13 cellular contexts compared by ENCODE assay signal in genomic region chr7:43653891-43654504, GRCh38.
A peak's percentile ranks its signal among the peaks of the same experiment; 100 is the strongest.
DNase-seq lines count a peak whose midpoint lies in the region; ATAC-seq and TF ChIP-seq lines count a peak whose summit lies in the region.
"Had no signal": no experiment of that assay in that cellular context is flagged by ENCODE, and none has a peak within 500 bp of the region (broad histone marks: within the 10 kb centered on the region; RNA-seq: fewer than 3 reads in every experiment).

No MANE protein-coding gene starts in this region.

- peaks cover 84% of the 10 kb centered on the region for H3K4me1 Mint-ChIP-seq in activated CD8-positive, alpha-beta memory T cell treated with anti-CD3 and anti-CD28 coated beads, Interleukin-2, amount 10 ng/mL, durations not matched to agents 7 days and 5 days
- peaks cover 69% of the 10 kb centered on the region for H3K4me1 Mint-ChIP-seq in stimulated activated effector memory CD8-positive, alpha-beta T cell treated with anti-CD3 and anti-CD28 coated beads, Interleukin-12 subunit alpha, Interleukin-12 subunit beta, amount 100 ng/mL, for 72 hours

- CTCF ChIA-PET in activated CD8-positive, alpha-beta memory T cell treated with anti-CD3 and anti-CD28 coated beads, Interleukin-2, amount 10 ng/mL, durations not matched to agents 7 days and 5 days (lab: Charles Lee): interaction anchor here (1.7 kb wide), 1 partner anchor 71 kb away, joined by 8 read pairs; the partner anchor contains the start of gene STK17A

- H4K20me1 ChIP-seq in smooth muscle cell (ENCODE audit: low read depth): peaks cover 9% of the 10 kb centered on the region

- TF ChIP-seq CTCF in RWPE2 (IDR thresholded peaks at IDR 0.05; ENCODE audit: poor library complexity, severe bottlenecking): no peak
- TF ChIP-seq CTCF in choroid plexus epithelial cell (conservative IDR thresholded peaks at IDR 0.05; ENCODE audit: low read depth, low read length): no peak
- TF ChIP-seq CTCF in smooth muscle cell (IDR thresholded peaks at IDR 0.05; ENCODE audit: borderline replicate concordance, insufficient read depth, poor library complexity, severe bottlenecking): no peak

- H3K27me3 Mint-ChIP-seq in activated CD8-positive, alpha-beta memory T cell treated with anti-CD3 and anti-CD28 coated beads, Interleukin-2, amount 10 ng/mL, durations not matched to agents 7 days and 5 days: no peaks in the 10 kb centered on the region

- H3K27ac ChIP-seq in RWPE2 (ENCODE audit: poor library complexity, severe bottlenecking) (peak overlapping the region; percentile 5), smooth muscle cell (ENCODE audit: low read depth) (no peak overlapping the region)
- H3K27ac ChIP-seq: dorsolateral prefrontal cortex, thyroid gland had no signal

- no peaks in the 10 kb centered on the region for H3K9me3 Mint-ChIP-seq in activated CD8-positive, alpha-beta memory T cell treated with anti-CD3 and anti-CD28 coated beads, Interleukin-2, amount 10 ng/mL, durations not matched to agents 7 days and 5 days (ENCODE audit: low read depth)
- no peaks in the 10 kb centered on the region for H3K9me3 Mint-ChIP-seq in stimulated activated effector memory CD8-positive, alpha-beta T cell treated with anti-CD3 and anti-CD28 coated beads, Interleukin-12 subunit alpha, Interleukin-12 subunit beta, amount 100 ng/mL, for 72 hours

- H3K36me3 ChIP-seq in RWPE2 (ENCODE audit: low read depth): peaks cover 38% of the 10 kb centered on the region
- H3K36me3 ChIP-seq in smooth muscle cell (ENCODE audit: low read depth): no peaks in the 10 kb centered on the region
- H3K36me3 ChIP-seq: thyroid gland had no signal

- no peak overlapping the region for H2AFZ ChIP-seq in smooth muscle cell (ENCODE audit: low read depth)

- H3K36me3 Mint-ChIP-seq in activated CD8-positive, alpha-beta memory T cell treated with anti-CD3 and anti-CD28 coated beads, Interleukin-2, amount 10 ng/mL, durations not matched to agents 7 days and 5 days: peaks cover 50% of the 10 kb centered on the region
- H3K36me3 Mint-ChIP-seq in stimulated activated effector memory CD8-positive, alpha-beta T cell treated with anti-CD3 and anti-CD28 coated beads, Interleukin-12 subunit alpha, Interleukin-12 subunit beta, amount 100 ng/mL, for 72 hours: peaks cover 19% of the 10 kb centered on the region

- H3K4me3 Mint-ChIP-seq in activated CD8-positive, alpha-beta memory T cell treated with anti-CD3 and anti-CD28 coated beads, Interleukin-2, amount 10 ng/mL, durations not matched to agents 7 days and 5 days: peak overlapping the region; percentile 20
- H3K4me3 Mint-ChIP-seq in stimulated activated effector memory CD8-positive, alpha-beta T cell treated with anti-CD3 and anti-CD28 coated beads, Interleukin-12 subunit alpha, Interleukin-12 subunit beta, amount 100 ng/mL, for 72 hours: no peak overlapping the region

- H3K4me2 ChIP-seq in smooth muscle cell: no peak overlapping the region

- H3K27ac Mint-ChIP-seq in activated CD8-positive, alpha-beta memory T cell treated with anti-CD3 and anti-CD28 coated beads, Interleukin-2, amount 10 ng/mL, durations not matched to agents 7 days and 5 days: peak overlapping the region; percentile 61
- H3K27ac Mint-ChIP-seq in stimulated activated effector memory CD8-positive, alpha-beta T cell treated with anti-CD3 and anti-CD28 coated beads, Interleukin-12 subunit alpha, Interleukin-12 subunit beta, amount 100 ng/mL, for 72 hours: peak overlapping the region; percentile 14

- no peak for DNase-seq in activated CD8-positive, alpha-beta memory T cell treated with anti-CD3 and anti-CD28 coated beads, Interleukin-2, amount 10 ng/mL, durations not matched to agents 7 days and 5 days
- no peak for DNase-seq in activated CD8-positive, alpha-beta memory T cell treated with anti-CD3 and anti-CD28 coated beads, Interleukin-2, amount 50 U/mL, for 4 hours
- no peak for DNase-seq in RWPE2 (ENCODE audit: low spot score)
- DNase-seq in choroid plexus epithelial cell (ENCODE audit: low read depth): peak; percentile 48
- no peak for DNase-seq in stimulated activated effector memory CD8-positive, alpha-beta T cell treated with anti-CD3 and anti-CD28 coated beads, Interleukin-12 subunit alpha, Interleukin-12 subunit beta, amount 100 ng/mL, for 72 hours (ENCODE audit: low spot score in 2 of 2)
- DNase-seq in globus pallidus (ENCODE audit: low spot score): no peak
- DNase-seq in HUDEP-2 (lab: John Stamatoyannopoulos, UW; ENCODE audit: unreplicated experiment in 76 of 76): no peak
- no peak for DNase-seq in smooth muscle cell (lab: John Stamatoyannopoulos, UW; ENCODE audit: unreplicated experiment)
- DNase-seq: anterior cingulate cortex, dorsolateral prefrontal cortex, mammary epithelial cell, NCI-H226, thyroid gland had no signal

- no peak for ATAC-seq in activated CD8-positive, alpha-beta memory T cell treated with anti-CD3 and anti-CD28 coated beads, Interleukin-2, amount 10 ng/mL, durations not matched to agents 7 days and 5 days
- ATAC-seq in RWPE2 (ENCODE audit: low read depth): no peak
- ATAC-seq in stimulated activated effector memory CD8-positive, alpha-beta T cell treated with anti-CD3 and anti-CD28 coated beads, Interleukin-12 subunit alpha, Interleukin-12 subunit beta, amount 100 ng/mL, for 72 hours: no peak

- H3K79me2 ChIP-seq in smooth muscle cell (ENCODE audit: low read depth): peaks cover 43% of the 10 kb centered on the region

- H3K4me1 ChIP-seq in RWPE2 (ENCODE audit: insufficient read depth, poor library complexity, severe bottlenecking) (peaks cover 33% of the 10 kb centered on the region), smooth muscle cell (ENCODE audit: low read depth) (peaks cover 8% of the 10 kb centered on the region)

- no peak overlapping the region for H3K9ac ChIP-seq in smooth muscle cell (ENCODE audit: low read depth)

- no peak overlapping the region for H3K4me3 ChIP-seq in RWPE2 (ENCODE audit: severe bottlenecking)
- no peak overlapping the region for H3K4me3 ChIP-seq in choroid plexus epithelial cell (ENCODE audit: low read depth, low read length)
- no peak overlapping the region for H3K4me3 ChIP-seq in smooth muscle cell
- H3K4me3 ChIP-seq: dorsolateral prefrontal cortex, thyroid gland had no signal

- WGBS in smooth muscle cell (ENCODE audit: low lambda C conversion rate): 98% methylated on average over 4 of the region's 4 CpGs

- H3F3A ChIP-seq in smooth muscle cell (ENCODE audit: low read depth): peaks cover 12% of the 10 kb centered on the region

- H3K27me3 ChIP-seq in RWPE2 (ENCODE audit: insufficient read depth, poor library complexity, severe bottlenecking) (no peaks in the 10 kb centered on the region), smooth muscle cell (ENCODE audit: low read depth) (no peaks in the 10 kb centered on the region)
- H3K27me3 ChIP-seq: dorsolateral prefrontal cortex, thyroid gland had no signal

- no peaks in the 10 kb centered on the region for H3K9me3 ChIP-seq in RWPE2 (ENCODE audit: severe bottlenecking)
- no peaks in the 10 kb centered on the region for H3K9me3 ChIP-seq in smooth muscle cell (replicated peaks; ENCODE audit: low read depth)
- H3K9me3 ChIP-seq: thyroid gland had no signal
